8 cellular contexts compared by ENCODE assay signal in genomic region chr5:61055434-61056006, GRCh38.
DNase-seq lines count a peak whose midpoint lies in the region; ATAC-seq and TF ChIP-seq lines count a peak whose summit lies in the region.

No MANE protein-coding gene starts in this region.

- no peaks in the 10 kb centered on the region for H3K4me1 ChIP-seq in liver (ENCODE audit: control insufficient read depth in 4 of 4, insufficient read depth in 4 of 4, low read length in 3 of 4)

- DNase-seq in GM04503 (ENCODE audit: low read depth) (peak; percentile 11), NCI-H748 (lab: John Stamatoyannopoulos, UW; ENCODE audit: unreplicated experiment) (peak; percentile 73), brain pericyte (ENCODE audit: low read depth, low spot score) (peak; percentile 11), DMS114 treated with DMSO at 0.1 percent for 48 hours (lab: John Stamatoyannopoulos, UW; ENCODE audit: unreplicated experiment) (no peak), anterior cingulate cortex (lab: John Stamatoyannopoulos, UW) (no peak)

- H3K36me3 ChIP-seq in liver (ENCODE audit: control insufficient read depth in 4 of 4, insufficient read depth in 3 of 4, low read depth in 1 of 4, low read length in 3 of 4): no peaks in the 10 kb centered on the region

- H3K27me3 ChIP-seq in liver (ENCODE audit: control insufficient read depth in 4 of 4, insufficient read depth in 4 of 4, low read length in 3 of 4): no peaks in the 10 kb centered on the region

- TF ChIP-seq CTCF in liver (IDR thresholded peaks at IDR 0.05; ENCODE audit: low read depth, low read length, missing input control): peak; percentile 67

- no peaks in the 10 kb centered on the region for H3K9me3 ChIP-seq in liver (ENCODE audit: control insufficient read depth in 4 of 4, low read length in 3 of 4)

- H3K27ac ChIP-seq in liver (ENCODE audit: low read depth in 1 of 2, low read length in 2 of 2): no peak overlapping the region

- ATAC-seq in HG03159 (IDR thresholded peaks at IDR 0.05; ENCODE audit: unreplicated experiment): peak; percentile 65
- no peak for ATAC-seq in HG03280 (IDR thresholded peaks at IDR 0.05; ENCODE audit: unreplicated experiment)

- no peak overlapping the region for H3K9ac ChIP-seq in liver (ENCODE audit: low read depth in 1 of 2, low read length in 2 of 2)

- TF ChIP-seq RAD21 in liver (IDR thresholded peaks at IDR 0.05): peak; percentile 88 to 93

- H3K4me3 ChIP-seq in liver (ENCODE audit: low read depth in 1 of 3, low read length in 3 of 3): no peak overlapping the region

TF ChIP-seq in liver, 16 proteins besides CTCF, POLR2A, EP300 and RAD21:
- TF ChIP-seq JUND (IDR thresholded peaks at IDR 0.05) (no peak), HNF4G (IDR thresholded peaks at IDR 0.05) (no peak), REST (IDR thresholded peaks at IDR 0.05) (no peak), TAF1 (conservative IDR thresholded peaks at IDR 0.05) (no peak), SP1 (IDR thresholded peaks at IDR 0.05) (no peak), FOXA2 (IDR thresholded peaks at IDR 0.05) (no peak), YY1 (IDR thresholded peaks at IDR 0.05) (no peak), NR2F2 (IDR thresholded peaks at IDR 0.05) (no peak), RXRA (IDR thresholded peaks at IDR 0.05) (no peak), FOXA1 (IDR thresholded peaks at IDR 0.05) (no peak), EGR1 (IDR thresholded peaks at IDR 0.05; ENCODE audit: low read depth in 2 of 2) (no peak), HNF4A (conservative IDR thresholded peaks at IDR 0.05) (no peak), GABPA (IDR thresholded peaks at IDR 0.05 in 1 of 2, conservative IDR thresholded peaks at IDR 0.05 in 1 of 2) (no peak)
- TF ChIP-seq, protein P1, sequence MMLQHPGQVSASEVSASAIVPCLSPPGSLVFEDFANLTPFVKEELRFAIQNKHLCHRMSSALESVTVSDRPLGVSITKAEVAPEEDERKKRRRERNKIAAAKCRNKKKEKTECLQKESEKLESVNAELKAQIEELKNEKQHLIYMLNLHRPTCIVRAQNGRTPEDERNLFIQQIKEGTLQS (IDR thresholded peaks at IDR 0.05): no peak
- TF ChIP-seq, protein P2, sequence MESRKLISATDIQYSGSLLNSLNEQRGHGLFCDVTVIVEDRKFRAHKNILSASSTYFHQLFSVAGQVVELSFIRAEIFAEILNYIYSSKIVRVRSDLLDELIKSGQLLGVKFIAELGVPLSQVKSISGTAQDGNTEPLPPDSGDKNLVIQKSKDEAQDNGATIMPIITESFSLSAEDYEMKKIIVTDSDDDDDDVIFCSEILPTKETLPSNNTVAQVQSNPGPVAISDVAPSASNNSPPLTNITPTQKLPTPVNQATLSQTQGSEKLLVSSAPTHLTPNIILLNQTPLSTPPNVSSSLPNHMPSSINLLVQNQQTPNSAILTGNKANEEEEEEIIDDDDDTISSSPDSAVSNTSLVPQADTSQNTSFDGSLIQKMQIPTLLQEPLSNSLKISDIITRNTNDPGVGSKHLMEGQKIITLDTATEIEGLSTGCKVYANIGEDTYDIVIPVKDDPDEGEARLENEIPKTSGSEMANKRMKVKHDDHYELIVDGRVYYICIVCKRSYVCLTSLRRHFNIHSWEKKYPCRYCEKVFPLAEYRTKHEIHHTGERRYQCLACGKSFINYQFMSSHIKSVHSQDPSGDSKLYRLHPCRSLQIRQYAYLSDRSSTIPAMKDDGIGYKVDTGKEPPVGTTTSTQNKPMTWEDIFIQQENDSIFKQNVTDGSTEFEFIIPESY (IDR thresholded peaks at IDR 0.05): no peak
- TF ChIP-seq, protein P3, sequence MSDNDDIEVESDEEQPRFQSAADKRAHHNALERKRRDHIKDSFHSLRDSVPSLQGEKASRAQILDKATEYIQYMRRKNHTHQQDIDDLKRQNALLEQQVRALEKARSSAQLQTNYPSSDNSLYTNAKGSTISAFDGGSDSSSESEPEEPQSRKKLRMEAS (IDR thresholded peaks at IDR 0.05): no peak

Comparison
In these comparisons a context has a peak if more than half of its experiments do, and no peak if none do; other contexts are left out.
1. DNase-seq: peak in GM04503 (single experiment), NCI-H748 (single experiment) and brain pericyte (single experiment); none in DMS114 treated with DMSO at 0.1 percent for 48 hours (single experiment) and anterior cingulate cortex (0 of 58).